ENCODE assay signal across 33 cellular contexts in genomic region chr22:47392054-47392347, GRCh38.
"Had no signal": no experiment of that assay in that cellular context is flagged by ENCODE, and none has a peak within 500 bp of the region (broad histone marks: within the 10 kb centered on the region; RNA-seq: fewer than 3 reads in every experiment).

No MANE protein-coding gene starts in this region.

- H3K36me3 Mint-ChIP-seq: activated naive CD8-positive, alpha-beta T cell; T-cell had no signal

- H3K27ac ChIP-seq: brain microvascular endothelial cell, epithelial cell of prostate, esophagus squamous epithelium, gastroesophageal sphincter, WERI-Rb-1 had no signal

- FAIRE-seq: astrocyte, colon, endometrium, endothelial cell of umbilical vein had no signal

- H3K4me3 Mint-ChIP-seq: activated B cell treated with CpG ODN at 0.5 μM for 24 hours; activated CD8-positive, alpha-beta T cell treated with anti-CD3 and anti-CD28 coated beads for 36 hours; activated naive CD8-positive, alpha-beta T cell; activated T-cell treated with anti-CD3 and anti-CD28 coated beads, Interleukin-2, amount 50 U/mL, for 4 hours; activated T-helper 17 cell treated with anti-CD3 and anti-CD28 coated beads, Interleukin-2, amount 50 U/mL, for 72 hours; central memory CD8-positive, alpha-beta T cell; T-cell; T-helper 1 cell treated with Interleukin-12 subunit alpha and Interleukin-12 subunit beta and Interleukin-4 antibody, amounts not matched to agents 30 μg/mL and 1 μg/mL, for 36 hours; T-helper 2 cell treated with Interferon-gamma antibody and Interleukin-4, amounts not matched to agents 5 μg/mL and 100 μg/mL, for 36 hours had no signal

- H3K4me1 Mint-ChIP-seq: activated B cell treated with CpG ODN at 0.5 μM for 24 hours; activated T-helper 17 cell treated with anti-CD3 and anti-CD28 coated beads, Interleukin-2, amount 50 U/mL, for 72 hours; central memory CD8-positive, alpha-beta T cell; T-cell had no signal

- H3K9me3 Mint-ChIP-seq: activated B cell treated with CpG ODN at 0.5 μM for 24 hours; activated CD8-positive, alpha-beta T cell treated with anti-CD3 and anti-CD28 coated beads for 36 hours; activated T-cell treated with anti-CD3 and anti-CD28 coated beads, Interleukin-2, amount 50 U/mL, for 4 hours; activated T-helper 17 cell treated with anti-CD3 and anti-CD28 coated beads, Interleukin-2, amount 50 U/mL, for 72 hours; central memory CD8-positive, alpha-beta T cell; T-cell; T-helper 1 cell treated with Interleukin-12 subunit alpha and Interleukin-12 subunit beta and Interleukin-4 antibody, amounts not matched to agents 30 μg/mL and 1 μg/mL, for 36 hours; T-helper 2 cell treated with Interferon-gamma antibody and Interleukin-4, amounts not matched to agents 5 μg/mL and 100 μg/mL, for 36 hours had no signal

- H3K27me3 ChIP-seq: brain microvascular endothelial cell had no signal

- DNase-seq: activated B cell treated with CpG ODN at 0.5 μM for 24 hours; activated CD4-positive, alpha-beta T cell treated with anti-CD3 and anti-CD28 coated beads for 48 hours; activated CD4-positive, alpha-beta T cell treated with anti-CD3 and anti-CD28 coated beads, Interleukin-2, amount 50 U/mL, for 1 hour; activated CD4-positive, alpha-beta T cell treated with anti-CD3 and anti-CD28 coated beads, Interleukin-2, amount 50 U/mL, for 48 hours; activated CD8-positive, alpha-beta memory T cell treated with anti-CD3 and anti-CD28 coated beads for 24 hours; activated CD8-positive, alpha-beta T cell treated with anti-CD3 and anti-CD28 coated beads for 36 hours; activated effector memory CD4-positive, alpha-beta T cell treated with Interleukin-2 at 50 U/mL for 16 hours; activated gamma-delta T cell treated with Interleukin-2 at 50 U/mL for 16 hours; activated naive CD4-positive, alpha-beta T cell treated with anti-CD3 and anti-CD28 coated beads, Interleukin-2, amount 50 U/mL, for 16 hours; activated naive CD4-positive, alpha-beta T cell treated with Interleukin-2 at 50 U/mL for 16 hours; activated T-cell treated with anti-CD3 and anti-CD28 coated beads, Interleukin-2, amount 50 U/mL, for 4 hours; amniotic stem cell; anterior cingulate cortex; brain microvascular endothelial cell; cortex of kidney; effector CD8-positive, alpha-beta T cell; esophagus squamous epithelium; foreskin melanocyte; T-cell; T1000; WERI-Rb-1 had no signal

- H3K36me3 ChIP-seq: brain microvascular endothelial cell, esophagus squamous epithelium, gastroesophageal sphincter, WERI-Rb-1 had no signal

- ATAC-seq: activated CD4-positive, CD25-positive, alpha-beta regulatory T cell treated with anti-CD3 and anti-CD28 coated beads, Interleukin-2, amount 50 U/mL, for 24 hours; activated CD8-positive, alpha-beta T cell treated with anti-CD3 and anti-CD28 coated beads for 36 hours; activated T-cell treated with anti-CD3 and anti-CD28 coated beads, Interleukin-2, amount 50 U/mL, for 4 hours; activated T-helper 17 cell treated with anti-CD3 and anti-CD28 coated beads, Interleukin-2, amount 50 U/mL, for 72 hours; gastroesophageal sphincter; T-cell had no signal

- H3K27me3 Mint-ChIP-seq: activated B cell treated with CpG ODN at 0.5 μM for 24 hours; activated CD8-positive, alpha-beta T cell treated with anti-CD3 and anti-CD28 coated beads for 36 hours; activated naive CD8-positive, alpha-beta T cell; activated T-helper 17 cell treated with anti-CD3 and anti-CD28 coated beads, Interleukin-2, amount 50 U/mL, for 72 hours; central memory CD8-positive, alpha-beta T cell; T-cell had no signal

- H3K4me3 ChIP-seq: esophagus squamous epithelium, gastroesophageal sphincter had no signal

- H3K27ac Mint-ChIP-seq: activated B cell treated with CpG ODN at 0.5 μM for 24 hours; activated CD8-positive, alpha-beta T cell treated with anti-CD3 and anti-CD28 coated beads for 36 hours; activated naive CD8-positive, alpha-beta T cell; activated T-helper 17 cell treated with anti-CD3 and anti-CD28 coated beads, Interleukin-2, amount 50 U/mL, for 72 hours; T-cell; T-helper 1 cell treated with Interleukin-12 subunit alpha and Interleukin-12 subunit beta and Interleukin-4 antibody, amounts not matched to agents 30 μg/mL and 1 μg/mL, for 36 hours; T-helper 2 cell treated with Interferon-gamma antibody and Interleukin-4, amounts not matched to agents 5 μg/mL and 100 μg/mL, for 36 hours had no signal

- H3K4me1 ChIP-seq: esophagus squamous epithelium, gastroesophageal sphincter had no signal

- H3K9me3 ChIP-seq: esophagus squamous epithelium, gastroesophageal sphincter had no signal
